Comparison of ENCODE assay signal across 8 cellular contexts in the genomic region with DNA sequence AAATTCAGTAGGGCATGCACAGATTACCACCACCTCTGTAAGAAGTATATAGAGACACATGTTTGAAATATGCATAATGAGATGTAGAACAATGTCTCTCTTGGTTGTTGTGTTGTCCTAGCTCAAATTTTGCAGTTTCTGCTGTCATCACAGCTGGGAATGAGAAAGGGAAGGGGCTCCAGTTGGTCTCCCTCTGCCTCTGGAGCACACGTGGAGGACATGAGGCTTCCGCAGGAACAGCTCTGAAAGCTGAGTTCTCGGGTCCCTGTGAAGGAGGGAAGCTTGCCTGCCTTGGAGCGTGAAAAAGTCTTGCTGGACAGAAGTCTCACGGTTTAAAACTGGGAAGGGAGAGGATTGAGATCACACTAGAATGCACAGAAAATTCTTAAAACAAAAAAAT.
DNase-seq lines count a peak whose midpoint lies in the region; ATAC-seq and TF ChIP-seq lines count a peak whose summit lies in the region.
"Not testable (repeated sequence)": the region's sequence is repeated elsewhere in the genome, so short reads cannot be mapped to it uniquely, and the experiment has no call there.

No MANE protein-coding gene starts in this region.

- H3K27me3 Mint-ChIP-seq in activated CD8-positive, alpha-beta memory T cell treated with anti-CD3 and anti-CD28 coated beads, Interleukin-2, amount 10 ng/mL, durations not matched to agents 7 days and 5 days; activated naive CD8-positive, alpha-beta T cell; glutamatergic neuron (ENCODE audit: unreplicated experiment): not testable (repeated sequence)

- peak overlapping the region in 8 of 11 experiments; percentile 56 to 86 (median 78); a peak in 12 of 22 replicates for H3K4me2 ChIP-seq in BLaER1 treated with 17β-estradiol and CSF1 and Interleukin-3, amounts not matched to agents 10 nM and 100 nM
- not testable (repeated sequence) for H3K4me2 ChIP-seq in GM23248 (ENCODE audit: unreplicated experiment)

- peaks cover 57% of the 10 kb centered on the region for H3K4me1 Mint-ChIP-seq in activated CD8-positive, alpha-beta memory T cell treated with anti-CD3 and anti-CD28 coated beads, Interleukin-2, amount 10 ng/mL, durations not matched to agents 7 days and 5 days
- peaks cover 54% of the 10 kb centered on the region for H3K4me1 Mint-ChIP-seq in activated naive CD8-positive, alpha-beta T cell (ENCODE audit: low read depth)
- peaks cover 28% of the 10 kb centered on the region for H3K4me1 Mint-ChIP-seq in glutamatergic neuron (ENCODE audit: low read depth, unreplicated experiment)
- H3K4me1 Mint-ChIP-seq in stimulated activated effector memory CD8-positive, alpha-beta T cell treated with anti-CD3 and anti-CD28 coated beads, Interleukin-12 subunit alpha, Interleukin-12 subunit beta, amount 100 ng/mL, for 72 hours: peaks cover 70% of the 10 kb centered on the region

- H3K9me3 ChIP-seq in BLaER1 treated with 17β-estradiol and CSF1 and Interleukin-3, amounts not matched to agents 10 nM and 100 nM (replicated peaks in 1 of 11); GM23248 (ENCODE audit: low read depth): not testable (repeated sequence)

- H4K20me1 ChIP-seq in BLaER1 treated with 17β-estradiol and CSF1 and Interleukin-3, amounts not matched to agents 10 nM and 100 nM; GM23248 (ENCODE audit: insufficient read depth): not testable (repeated sequence)

- ATAC-seq in activated CD8-positive, alpha-beta memory T cell treated with anti-CD3 and anti-CD28 coated beads, Interleukin-2, amount 10 ng/mL, durations not matched to agents 7 days and 5 days; stimulated activated effector memory CD8-positive, alpha-beta T cell treated with anti-CD3 and anti-CD28 coated beads, Interleukin-12 subunit alpha, Interleukin-12 subunit beta, amount 100 ng/mL, for 72 hours: not testable (repeated sequence)

- peak overlapping the region in 4 of 11 experiments; percentile 23 to 63 (median 52); a peak in 6 of 22 replicates for H3K27ac ChIP-seq in BLaER1 treated with 17β-estradiol and CSF1 and Interleukin-3, amounts not matched to agents 10 nM and 100 nM
- not testable (repeated sequence) for H3K27ac ChIP-seq in GM23248
- peak overlapping the region; percentile 36 for H3K27ac ChIP-seq in VCaP

- TF ChIP-seq CTCF in VCaP (conservative IDR thresholded peaks at IDR 0.05); glutamatergic neuron (IDR thresholded peaks at IDR 0.05; ENCODE audit: partially characterized antibody, unreplicated experiment): not testable (repeated sequence)

- peak overlapping the region in 2 of 10 experiments; percentile 38 to 57; a peak in 4 of 20 replicates for H3K4me3 ChIP-seq in BLaER1 treated with 17β-estradiol and CSF1 and Interleukin-3, amounts not matched to agents 10 nM and 100 nM
- H3K4me3 ChIP-seq in GM23248: not testable (repeated sequence)

- H3K36me3 Mint-ChIP-seq in activated CD8-positive, alpha-beta memory T cell treated with anti-CD3 and anti-CD28 coated beads, Interleukin-2, amount 10 ng/mL, durations not matched to agents 7 days and 5 days; activated naive CD8-positive, alpha-beta T cell; glutamatergic neuron (ENCODE audit: unreplicated experiment): not testable (repeated sequence)
- H3K36me3 Mint-ChIP-seq in stimulated activated effector memory CD8-positive, alpha-beta T cell treated with anti-CD3 and anti-CD28 coated beads, Interleukin-12 subunit alpha, Interleukin-12 subunit beta, amount 100 ng/mL, for 72 hours: peaks cover 64% of the 10 kb centered on the region

- H3K27me3 ChIP-seq in BLaER1 treated with 17β-estradiol and CSF1 and Interleukin-3, amounts not matched to agents 10 nM and 100 nM; GM23248 (replicated peaks; ENCODE audit: insufficient read depth): not testable (repeated sequence)

- H2AFZ ChIP-seq in GM23248: 0 out of 2 replicates have a peak overlapping the region, but pooled peaks have one; percentile 80

- H3K9ac ChIP-seq in BLaER1 treated with 17β-estradiol and CSF1 and Interleukin-3, amounts not matched to agents 10 nM and 100 nM: peak overlapping the region in 4 of 11 experiments; percentile 2 to 58 (median 36); a peak in 3 of 22 replicates
- H3K9ac ChIP-seq in GM23248: not testable (repeated sequence)

- H3K36me3 ChIP-seq in BLaER1 treated with 17β-estradiol and CSF1 and Interleukin-3, amounts not matched to agents 10 nM and 100 nM; GM23248 (ENCODE audit: low read depth): not testable (repeated sequence)

- not testable (repeated sequence) for H3K79me2 ChIP-seq in GM23248 (ENCODE audit: insufficient read depth)

- not testable (repeated sequence) for H3K9me3 Mint-ChIP-seq in activated CD8-positive, alpha-beta memory T cell treated with anti-CD3 and anti-CD28 coated beads, Interleukin-2, amount 10 ng/mL, durations not matched to agents 7 days and 5 days (ENCODE audit: low read depth); activated naive CD8-positive, alpha-beta T cell (ENCODE audit: low read depth); glutamatergic neuron (ENCODE audit: unreplicated experiment); stimulated activated effector memory CD8-positive, alpha-beta T cell treated with anti-CD3 and anti-CD28 coated beads, Interleukin-12 subunit alpha, Interleukin-12 subunit beta, amount 100 ng/mL, for 72 hours

- H3F3A ChIP-seq in GM23248 (ENCODE audit: insufficient read depth): not testable (repeated sequence)

- not testable (repeated sequence) for DNase-seq in GM23248; activated CD8-positive, alpha-beta memory T cell treated with anti-CD3 and anti-CD28 coated beads, Interleukin-2, amount 10 ng/mL, durations not matched to agents 7 days and 5 days; glutamatergic neuron; stimulated activated effector memory CD8-positive, alpha-beta T cell treated with anti-CD3 and anti-CD28 coated beads, Interleukin-12 subunit alpha, Interleukin-12 subunit beta, amount 100 ng/mL, for 72 hours (ENCODE audit: low spot score in 2 of 2)
- peak; percentile 41 for DNase-seq in NCI-H82 (lab: John Stamatoyannopoulos, UW)

- H3K4me3 Mint-ChIP-seq in activated CD8-positive, alpha-beta memory T cell treated with anti-CD3 and anti-CD28 coated beads, Interleukin-2, amount 10 ng/mL, durations not matched to agents 7 days and 5 days: peak overlapping the region; percentile 86
- peak overlapping the region; percentile 59 for H3K4me3 Mint-ChIP-seq in activated naive CD8-positive, alpha-beta T cell
- H3K4me3 Mint-ChIP-seq in glutamatergic neuron (ENCODE audit: unreplicated experiment): not testable (repeated sequence)
- H3K4me3 Mint-ChIP-seq in stimulated activated effector memory CD8-positive, alpha-beta T cell treated with anti-CD3 and anti-CD28 coated beads, Interleukin-12 subunit alpha, Interleukin-12 subunit beta, amount 100 ng/mL, for 72 hours: peak overlapping the region; percentile 71

- 60 to 66% methylated on average over 5 of the region's 5 CpGs for WGBS in GM23248 (ENCODE audit: low coverage in 1 of 2, low lambda C conversion rate in 2 of 2, missing lambda C conversion rate in 2 of 2), 2 experiments

- in situ Hi-C loops in GM23248 (cut with MboI): loop anchor here (25.0 kb wide), 1 partner anchor 430 kb away; a partner anchor contains a TSS

- peaks cover 21 to 73% (median 44%) of the 10 kb centered on the region in 10 experiments for H3K4me1 ChIP-seq in BLaER1 treated with 17β-estradiol and CSF1 and Interleukin-3, amounts not matched to agents 10 nM and 100 nM
- peaks cover 14% of the 10 kb centered on the region for H3K4me1 ChIP-seq in GM23248 (ENCODE audit: insufficient read depth)

- H3K9me2 ChIP-seq in GM23248 (ENCODE audit: insufficient read depth): not testable (repeated sequence)

- CTCF ChIA-PET in activated CD8-positive, alpha-beta memory T cell treated with anti-CD3 and anti-CD28 coated beads, Interleukin-2, amount 10 ng/mL, durations not matched to agents 7 days and 5 days (lab: Charles Lee): interaction anchor here (1.2 to 8.9 kb wide), 4 partner anchors 7 to 123 kb away, joined by 3 to 93 read pairs (median 54); no protein-coding TSS in a partner anchor

- peak overlapping the region; percentile 89 for H3K27ac Mint-ChIP-seq in activated CD8-positive, alpha-beta memory T cell treated with anti-CD3 and anti-CD28 coated beads, Interleukin-2, amount 10 ng/mL, durations not matched to agents 7 days and 5 days
- peak overlapping the region; percentile 89 for H3K27ac Mint-ChIP-seq in activated naive CD8-positive, alpha-beta T cell
- H3K27ac Mint-ChIP-seq in glutamatergic neuron (ENCODE audit: unreplicated experiment): peak overlapping the region; percentile 18
- H3K27ac Mint-ChIP-seq in stimulated activated effector memory CD8-positive, alpha-beta T cell treated with anti-CD3 and anti-CD28 coated beads, Interleukin-12 subunit alpha, Interleukin-12 subunit beta, amount 100 ng/mL, for 72 hours: peak overlapping the region; percentile 53

Comparison
In these comparisons a context has a peak if more than half of its experiments do, and no peak if none do; other contexts are left out.
1. H3K27ac Mint-ChIP-seq: peak in every context shown above with its lines; median percentile 89 in activated CD8-positive, alpha-beta memory T cell treated with anti-CD3 and anti-CD28 coated beads, Interleukin-2, amount 10 ng/mL, durations not matched to agents 7 days and 5 days; 89 in activated naive CD8-positive, alpha-beta T cell; 53 in stimulated activated effector memory CD8-positive, alpha-beta T cell treated with anti-CD3 and anti-CD28 coated beads, Interleukin-12 subunit alpha, Interleukin-12 subunit beta, amount 100 ng/mL, for 72 hours; 18 in glutamatergic neuron.